ENCODE assay signal across 8 cellular contexts in genomic region chr15:96331141-96331941, GRCh38. TPM values are rescaled to one million over a fixed set of nuclear protein-coding genes. Genes with fewer than 3 reads are reported as not detected.
DNase-seq lines count a peak whose midpoint lies in the region; ATAC-seq and TF ChIP-seq lines count a peak whose summit lies in the region.

No MANE protein-coding gene starts in this region.

- peak; percentile 43 for ATAC-seq in Right ventricle myocardium inferior
- ATAC-seq in T-cell (replicated peaks in 1 of 4), result no peak
- no peak for ATAC-seq in HG03521 (IDR thresholded peaks at IDR 0.05; ENCODE audit: unreplicated experiment)

- CTCF ChIA-PET in T-cell (lab: Charles Lee), result interaction anchor here in 1 of 2 donors (0.6 kb wide), 1 partner anchor 27 kb away, joined by 4 read pairs; no protein-coding TSS in a partner anchor

- peaks cover 67 to 83% of the 10 kb centered on the region in 2 donors for H3K27me3 Mint-ChIP-seq in T-cell
- peaks cover 17% of the 10 kb centered on the region for H3K27me3 Mint-ChIP-seq in progenitor cell of endocrine pancreas

- peaks cover 24 to 32% (median 30%) of the 10 kb centered on the region in 3 donors for H3K4me1 Mint-ChIP-seq in T-cell
- peaks cover 35% of the 10 kb centered on the region for H3K4me1 Mint-ChIP-seq in progenitor cell of endocrine pancreas (ENCODE audit: low read depth)

- peak; percentile 59 for DNase-seq in Right ventricle myocardium inferior (ENCODE audit: missing footprints)
- DNase-seq in cardiac septum (ENCODE audit: low spot score), result no peak
- DNase-seq in T-cell, result no peak
- peak; percentile 59 for DNase-seq in fibroblast of villous mesenchyme (ENCODE audit: low read depth)
- no peak for DNase-seq in progenitor cell of endocrine pancreas (ENCODE audit: low spot score, unreplicated experiment)
- DNase-seq in putamen (ENCODE audit: low spot score), result no peak
- DNase-seq in NCI-H2196 (lab: John Stamatoyannopoulos, UW; ENCODE audit: unreplicated experiment), result no peak

- intact Hi-C loops in Right ventricle myocardium inferior (cut with DNase I), result loop anchor here (10.0 kb wide), 2 partner anchors 1307 to 1633 kb away; partner anchors contain the start of gene ARRDC4
- intact Hi-C loops in cardiac septum (cut with DNase I), result loop anchor here (10.0 kb wide), 1 partner anchor 727 kb away; no protein-coding TSS in a partner anchor

- H3K27ac Mint-ChIP-seq in T-cell (no peak overlapping the region), progenitor cell of endocrine pancreas (peak overlapping the region; percentile 98)

- H3K9me3 Mint-ChIP-seq in T-cell (peaks cover 0 to 7% (median 0%) of the 10 kb centered on the region in 3 donors), progenitor cell of endocrine pancreas (ENCODE audit: low read depth) (no peaks in the 10 kb centered on the region)

- TF ChIP-seq CTCF in fibroblast of villous mesenchyme (IDR thresholded peaks at IDR 0.05; ENCODE audit: insufficient read depth, low read depth, low read length) (no peak), progenitor cell of endocrine pancreas (IDR thresholded peaks at IDR 0.05; ENCODE audit: unreplicated experiment) (no peak)

- H3K36me3 Mint-ChIP-seq in T-cell, result no peaks in the 10 kb centered on the region
- H3K36me3 Mint-ChIP-seq in progenitor cell of endocrine pancreas (ENCODE audit: insufficient read depth), result peaks cover 18% of the 10 kb centered on the region

- H3K4me3 Mint-ChIP-seq in T-cell (peak overlapping the region; percentile 28 to 88 (median 34)), progenitor cell of endocrine pancreas (ENCODE audit: low read depth) (peak overlapping the region; percentile 89)

- H3K4me3 ChIP-seq in fibroblast of villous mesenchyme (ENCODE audit: low read depth, low read length), result peak overlapping the region; percentile 90

- POLR2A ChIA-PET in T-cell (lab: Charles Lee), result no interaction called here

RNA-seq across cellular contexts. Expression of gene NR2F2, which starts 0.8 kb away (rescaled TPM):
- total RNA-seq in Right ventricle myocardium inferior (14.2 TPM), cardiac septum (21.0 TPM), T-cell (under 1 TPM in 3 of 5 donors, not detected in 2; 0.32 to 0.53 (median 0.38) TPM), fibroblast of villous mesenchyme (73.1 and 96.3 TPM in 2 replicates), progenitor cell of endocrine pancreas (40.3 and 48.6 TPM in 2 replicates)

Comparison
In these comparisons a context has a peak if more than half of its experiments do, and no peak if none do; other contexts are left out.
1. DNase-seq: peak in Right ventricle myocardium inferior (single experiment) and fibroblast of villous mesenchyme (single experiment); none in cardiac septum (single experiment), T-cell (0 of 34), progenitor cell of endocrine pancreas (single experiment), putamen (single experiment) and NCI-H2196 (single experiment).